In genomic region chr9:69136185-69136584, GRCh38 we compare ENCODE assay signal across 20 cellular contexts. TPM values are rescaled to one million over a fixed set of nuclear protein-coding genes. Genes with fewer than 3 reads are reported as not detected.
DNase-seq lines count a peak whose midpoint lies in the region; ATAC-seq, FAIRE-seq and TF ChIP-seq lines count a peak whose summit lies in the region.
"Had no signal": no experiment of that assay in that cellular context is flagged by ENCODE, and none has a peak within 500 bp of the region (broad histone marks: within the 10 kb centered on the region; RNA-seq: fewer than 3 reads in every experiment).

No MANE protein-coding gene starts in this region.

- H3K9me3 Mint-ChIP-seq in endothelial cell (ENCODE audit: unreplicated experiment) (no peaks in the 10 kb centered on the region), nephron (no peaks in the 10 kb centered on the region)
- H3K9me3 Mint-ChIP-seq: CD4-positive, CD25-positive, alpha-beta regulatory T cell had no signal

- intact Hi-C loops in HepG2 (cut with micrococcal nuclease; ENCODE audit: unreplicated experiment) (no loop called here), right lobe of liver (cut with DNase I) (no loop called here), OCI-LY7 (cut with micrococcal nuclease; ENCODE audit: unreplicated experiment) (no loop called here)

- H3K27me3 ChIP-seq in HepG2 (ENCODE audit: control insufficient read depth in 1 of 2, insufficient read depth in 2 of 2, low read length in 2 of 2) (no peaks in the 10 kb centered on the region), right lobe of liver (no peaks in the 10 kb centered on the region)
- H3K27me3 ChIP-seq: BE2C had no signal

- H3K27ac ChIP-seq in HepG2 (ENCODE audit: extremely low read length, insufficient read depth, low read length) (no peak overlapping the region), right lobe of liver (no peak overlapping the region), OCI-LY7 (ENCODE audit: low read depth, low read length, poor library complexity, severe bottlenecking) (no peak overlapping the region)

- H3K4me3 Mint-ChIP-seq in endothelial cell (ENCODE audit: unreplicated experiment): peak overlapping the region; percentile 56
- H3K4me3 Mint-ChIP-seq in nephron: no peak overlapping the region
- H3K4me3 Mint-ChIP-seq: CD4-positive, CD25-positive, alpha-beta regulatory T cell had no signal

- H3K9me3 ChIP-seq in HepG2 (ENCODE audit: low read length) (no peaks in the 10 kb centered on the region), right lobe of liver (no peaks in the 10 kb centered on the region), OCI-LY7 (ENCODE audit: low read length) (no peaks in the 10 kb centered on the region)
- H3K9me3 ChIP-seq: BE2C had no signal

- POLR2A ChIA-PET in HepG2 (lab: Yijun Ruan, JAX) (interaction anchor here (1.6 kb wide), 1 partner anchor 14 kb away, joined by 7 read pairs; no protein-coding TSS in a partner anchor), OCI-LY7 (lab: Charles Lee) (interaction anchor here (0.6 to 0.8 kb wide), 3 partner anchors 26 to 77 kb away, joined by 3 to 4 read pairs (median 3); no protein-coding TSS in a partner anchor)

- FAIRE-seq in HepG2 (lab: Jason Lieb, UNC): no peak

- in situ Hi-C loops in HepG2 (cut with HindIII; ENCODE audit: extremely low pct_ligation_motif_present, low pct_unique_long_range_greater_than_20kb): no loop called here

- ATAC-seq in HepG2 (no peak), right lobe of liver (no peak)
- ATAC-seq: GM12878 had no signal

- H4K20me1 ChIP-seq in HepG2 (ENCODE audit: insufficient read depth, low read length): peaks cover 47% of the 10 kb centered on the region
- H4K20me1 ChIP-seq in OCI-LY7 (ENCODE audit: insufficient read depth, low read length): no peaks in the 10 kb centered on the region

- DNase-seq in HepG2 (ENCODE audit: low spot score) (no peak), right lobe of liver (no peak), endothelial cell (ENCODE audit: low spot score) (no peak), CD1c-positive myeloid dendritic cell (ENCODE audit: extremely low spot score) (no peak), OCI-LY7 (ENCODE audit: low spot score) (no peak)
- DNase-seq in activated effector memory CD4-positive, alpha-beta T cell treated with Interleukin-2 at 50 U/mL for 16 hours: no peak
- DNase-seq: BE2C; CD4-positive, CD25-positive, alpha-beta regulatory T cell; H7; KBM-7; MM.1S; NCI-H1048; NCI-H1436; NCI-H187 treated with DMSO at 0.1 percent for 48 hours; NCI-H2107; NCI-H446 treated with DMSO at 0.1 percent for 48 hours; NCI-H526 treated with DMSO at 0.1 percent for 48 hours; SHP77 had no signal

- TF ChIP-seq POLR2A in HepG2 (IDR thresholded peaks at IDR 0.05; ENCODE audit: insufficient read depth in 1 of 2, low read depth in 2 of 2, low read length in 2 of 2) (no peak), right lobe of liver (IDR thresholded peaks at IDR 0.05) (no peak)

- H3K4me2 ChIP-seq in HepG2 (ENCODE audit: low read depth, low read length) (no peak overlapping the region), OCI-LY7 (ENCODE audit: low read length) (no peak overlapping the region)

- no peak overlapping the region for H3K9ac ChIP-seq in HepG2 (ENCODE audit: insufficient read depth, low read depth, low read length)

- TF ChIP-seq CTCF in HepG2 (CRISPR knock-in tag; IDR thresholded peaks at IDR 0.05) (no peak), right lobe of liver (IDR thresholded peaks at IDR 0.05) (no peak), endothelial cell (IDR thresholded peaks at IDR 0.05; ENCODE audit: unreplicated experiment) (no peak), nephron (IDR thresholded peaks at IDR 0.05; ENCODE audit: unreplicated experiment in 3 of 3) (no peak), OCI-LY7 (conservative IDR thresholded peaks at IDR 0.05; ENCODE audit: low read length) (no peak)

- H3K36me3 ChIP-seq in HepG2 (replicated peaks in 1 of 2; ENCODE audit: control insufficient read depth in 1 of 2, insufficient read depth in 2 of 2, low read length in 2 of 2) (peaks cover 24 to 73% of the 10 kb centered on the region in 2 experiments), right lobe of liver (no peaks in the 10 kb centered on the region), OCI-LY7 (ENCODE audit: insufficient read depth, low read length) (no peaks in the 10 kb centered on the region)
- H3K36me3 ChIP-seq: BE2C had no signal

- CTCF ChIA-PET in HepG2 (lab: Yijun Ruan, JAX; ENCODE audit: low intra/inter-chr PET ratio, low total read pairs): no interaction called here
- CTCF ChIA-PET in OCI-LY7 (lab: Charles Lee; ENCODE audit: unreplicated experiment): no interaction called here

- H3K4me3 ChIP-seq in HepG2 (replicated peaks in 1 of 3; ENCODE audit: insufficient read depth in 1 of 3, low read depth in 2 of 3, low read length in 3 of 3): no peak overlapping the region
- H3K4me3 ChIP-seq in right lobe of liver: no peak overlapping the region
- no peak overlapping the region for H3K4me3 ChIP-seq in OCI-LY7 (ENCODE audit: low read depth, low read length, poor library complexity, severe bottlenecking)
- H3K4me3 ChIP-seq: GM12878 had no signal

- peak overlapping the region; percentile 95 for H3K27ac Mint-ChIP-seq in endothelial cell (ENCODE audit: unreplicated experiment)
- H3K27ac Mint-ChIP-seq in nephron: peak overlapping the region in 2 of 3 experiments; percentile 56 to 71
- H3K27ac Mint-ChIP-seq: CD4-positive, CD25-positive, alpha-beta regulatory T cell had no signal

- peaks cover 7% of the 10 kb centered on the region for H3K27me3 Mint-ChIP-seq in endothelial cell (ENCODE audit: unreplicated experiment)
- H3K27me3 Mint-ChIP-seq in nephron (ENCODE audit: low read depth): peaks cover 17% of the 10 kb centered on the region

- WGBS in HepG2 (ENCODE audit: low lambda C conversion rate): 94% methylated on average over 2 of the region's 2 CpGs
- 90% methylated on average over 2 of the region's 2 CpGs for WGBS in right lobe of liver (ENCODE audit: insufficient coverage, low coverage, low lambda C conversion rate, missing lambda C conversion rate)

- TF ChIP-seq RAD21 in HepG2 (CRISPR knock-in tag; IDR thresholded peaks at IDR 0.05): no peak

- TF ChIP-seq EP300 in HepG2 (IDR thresholded peaks at IDR 0.05; ENCODE audit: low read depth in 2 of 2, low read length in 2 of 2) (no peak), HepG2 (CRISPR knock-in tag; IDR thresholded peaks at IDR 0.05; ENCODE audit: borderline replicate concordance) (no peak)

- H3K79me2 ChIP-seq in HepG2 (ENCODE audit: insufficient read depth, low read length) (peaks cover 90% of the 10 kb centered on the region), OCI-LY7 (ENCODE audit: insufficient read depth, low read depth, low read length) (no peaks in the 10 kb centered on the region)

- peaks cover 61% of the 10 kb centered on the region for H3K4me1 Mint-ChIP-seq in endothelial cell (ENCODE audit: unreplicated experiment)
- H3K4me1 Mint-ChIP-seq in nephron: peaks cover 21% of the 10 kb centered on the region

- peaks cover 26% of the 10 kb centered on the region for H3K36me3 Mint-ChIP-seq in endothelial cell (ENCODE audit: low read depth, unreplicated experiment)
- H3K36me3 Mint-ChIP-seq in nephron (ENCODE audit: low read depth): peaks cover 26% of the 10 kb centered on the region

- BruUV-seq in HepG2 (replicated peaks; lab: Mats Ljungman, UMichigan) (no TSS peak), OCI-LY7 (replicated peaks; lab: Mats Ljungman, UMichigan) (no TSS peak)

- no peaks in the 10 kb centered on the region for H3K9me2 ChIP-seq in OCI-LY7 (ENCODE audit: insufficient read depth, low read length)

- H2AFZ ChIP-seq in HepG2 (ENCODE audit: low read length) (no peak overlapping the region), OCI-LY7 (ENCODE audit: low read length) (no peak overlapping the region)

- H3K4me1 ChIP-seq in HepG2 (ENCODE audit: insufficient read depth, low read length) (peaks cover 52% of the 10 kb centered on the region), right lobe of liver (peaks cover 0 to 4% (median 0%) of the 10 kb centered on the region in 4 donors), OCI-LY7 (ENCODE audit: insufficient read depth, low read length, poor library complexity, severe bottlenecking) (no peaks in the 10 kb centered on the region)
- H3K4me1 ChIP-seq: BE2C had no signal

TF ChIP-seq in HepG2, 621 proteins besides CTCF, POLR2A, EP300 and RAD21 (continues in another document):
- TF ChIP-seq ZNF121 (CRISPR knock-in tag; IDR thresholded peaks at IDR 0.05) (no peak), MAFF (IDR thresholded peaks at IDR 0.05; ENCODE audit: low read depth, low read length) (peak; percentile 72)

RNA-seq across cellular contexts. Expression of gene TJP2, which starts 37.9 kb away (rescaled TPM):
- total RNA-seq in HepG2 (2016; rRNA removed; fragmentation: Illumina TruSeq; extraction: Trizol) (110 and 135 TPM in 2 replicates), right lobe of liver (100 to 1,000 TPM in 1 of 6 experiments, 10 to 100 TPM in 5; 62.0 to 129 (median 81.7) TPM), endothelial cell (ENCODE audit: unreplicated experiment) (198 TPM), OCI-LY7 (2022) (18.0 and 24.5 TPM in 2 replicates)
- total RNA-seq in HepG2 (2016; cell fraction: cytosol; rRNA removed; fragmentation: Illumina TruSeq; extraction: Trizol; ENCODE audit: low read depth): 19.7 and 22.7 TPM in 2 replicates
- total RNA-seq in HepG2 (2016; cell fraction: insoluble cytoplasmic fraction; rRNA removed; fragmentation: Illumina TruSeq; extraction: Trizol): 109 and 122 TPM in 2 replicates
- total RNA-seq in HepG2 (2016; cell fraction: membrane; rRNA removed; fragmentation: Illumina TruSeq; extraction: Trizol): 29.6 and 31.5 TPM in 2 replicates
- 104 and 120 TPM in 2 replicates for total RNA-seq in HepG2 (2016; cell fraction: nucleus; rRNA removed; fragmentation: Illumina TruSeq; extraction: Trizol)
- 109 and 112 TPM in 2 replicates for polyA plus RNA-seq in HepG2 (2011; rRNA removed)
- polyA plus RNA-seq in HepG2 (2011; cell fraction: cytosol; rRNA removed): 71.5 and 85.0 TPM in 2 replicates
- polyA plus RNA-seq in HepG2 (2011; cell fraction: nucleus; rRNA removed): 238 and 261 TPM in 2 replicates
- polyA plus RNA-seq in HepG2 (2012): 110 and 201 TPM in 2 replicates
- 3.9 and 4.9 TPM in 2 replicates for polyA plus RNA-seq in HepG2 (2016; cell fraction: cytosol; fragmentation: Illumina TruSeq; extraction: Trizol; ENCODE audit: low read depth)
- polyA plus RNA-seq in HepG2 (2016; cell fraction: insoluble cytoplasmic fraction; fragmentation: Illumina TruSeq; extraction: Trizol; ENCODE audit: low read depth): 110 and 122 TPM in 2 replicates
- 11.6 and 12.9 TPM in 2 replicates for polyA plus RNA-seq in HepG2 (2016; cell fraction: membrane; fragmentation: Illumina TruSeq; extraction: Trizol; ENCODE audit: low read depth)
- polyA plus RNA-seq in HepG2 (2016; cell fraction: nucleus; fragmentation: Illumina TruSeq; extraction: Trizol; ENCODE audit: insufficient read depth, low read depth): 155 and 164 TPM in 2 replicates
- 13.0 and 80.7 TPM in 2 replicates for polyA minus RNA-seq in HepG2 (2011; rRNA and poly(A)+ RNA removed; ENCODE audit: low replicate concordance)
- polyA minus RNA-seq in HepG2 (2011; cell fraction: cytosol; rRNA and poly(A)+ RNA removed): 99.2 and 104 TPM in 2 replicates
- polyA minus RNA-seq in HepG2 (2011; cell fraction: nucleus; rRNA and poly(A)+ RNA removed): 157 and 183 TPM in 2 replicates
- 15.1 and 16.2 TPM in 2 replicates for total RNA-seq in OCI-LY7 (2014; rRNA removed; shearing (Covaris generic))
